8 cellular contexts compared by ENCODE assay signal in the genomic region with DNA sequence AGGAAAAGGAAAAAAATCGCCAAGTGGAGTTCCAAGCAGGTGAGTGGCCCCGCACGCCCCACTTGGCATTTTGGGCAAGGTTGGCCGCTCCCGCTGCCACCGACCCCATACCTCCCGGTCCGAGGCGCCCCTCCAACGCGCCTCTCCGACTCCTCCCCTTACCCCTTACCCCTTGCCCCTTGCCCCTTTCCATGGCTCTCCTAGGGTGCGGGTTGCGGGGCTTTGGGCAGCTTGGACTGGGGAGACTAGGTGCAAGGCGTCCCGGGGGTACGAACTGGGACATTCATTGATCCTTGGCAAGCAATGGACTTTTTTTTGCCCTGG. TPM values are rescaled to one million over a fixed set of nuclear protein-coding genes. Genes with fewer than 3 reads are reported as not detected.
DNase-seq lines count a peak whose midpoint lies in the region; ATAC-seq, FAIRE-seq and TF ChIP-seq lines count a peak whose summit lies in the region.

No MANE protein-coding gene starts in this region.

- H3K27ac Mint-ChIP-seq in chondrocyte (ENCODE audit: unreplicated experiment), result peak overlapping the region; percentile 90
- no peak overlapping the region for H3K27ac Mint-ChIP-seq in memory B cell

- peak overlapping the region; percentile 58 to 70 for H3K4me3 ChIP-seq in tibial artery

- H3K27me3 Mint-ChIP-seq in chondrocyte (ENCODE audit: low read depth) (no peaks in the 10 kb centered on the region), memory B cell (peaks cover 12% of the 10 kb centered on the region)

- H3K27me3 ChIP-seq in tibial artery, result no peaks in the 10 kb centered on the region

- H3K9me3 Mint-ChIP-seq in chondrocyte (ENCODE audit: low read depth), result no peaks in the 10 kb centered on the region
- no peaks in the 10 kb centered on the region for H3K9me3 Mint-ChIP-seq in memory B cell

- peaks cover 0 to 12% (median 3%) of the 10 kb centered on the region in 4 donors for H3K4me1 ChIP-seq in tibial artery

- no peak for FAIRE-seq in D721Med (lab: Jason Lieb, UNC)

- intact Hi-C loops in tibial artery (cut with DNase I; ENCODE audit: low total_unique reads), result loop anchor here (10.0 kb wide), 1 partner anchor 113 kb away; no protein-coding TSS in a partner anchor

- H3K4me1 Mint-ChIP-seq in chondrocyte (ENCODE audit: low read depth), result peaks cover 21% of the 10 kb centered on the region
- peaks cover 12% of the 10 kb centered on the region for H3K4me1 Mint-ChIP-seq in memory B cell

- H3K27ac ChIP-seq in tibial artery, result peak overlapping the region; percentile 97

- TF ChIP-seq CTCF in chondrocyte (IDR thresholded peaks at IDR 0.05) (no peak), tibial artery (IDR thresholded peaks at IDR 0.05) (no peak), D721Med (IDR thresholded peaks at IDR 0.05; ENCODE audit: insufficient read depth, missing control alignments) (no peak)

- ATAC-seq in memory B cell (ENCODE audit: low read depth), result no peak
- no peak for ATAC-seq in HG03354 (IDR thresholded peaks at IDR 0.05; ENCODE audit: poor library complexity, severe bottlenecking, unreplicated experiment)

- DNase-seq in activated CD8-positive, alpha-beta memory T cell treated with anti-CD3 and anti-CD28 coated beads, Interleukin-2, amount 50 U/mL, for 48 hours, result peak; percentile 49
- no peak for DNase-seq in activated CD8-positive, alpha-beta memory T cell treated with anti-CD3 and anti-CD28 coated beads, Interleukin-2, amount 50 U/mL, for 4 hours
- DNase-seq in chondrocyte (ENCODE audit: low spot score), result no peak
- no peak for DNase-seq in memory B cell (ENCODE audit: low spot score in 2 of 2)
- no peak for DNase-seq in tibial artery
- DNase-seq in NCI-H2171 treated with DMSO at 0.1 percent for 48 hours (lab: John Stamatoyannopoulos, UW), result no peak
- no peak for DNase-seq in D721Med (ENCODE audit: insufficient read length, low spot score)

- H3K9me3 ChIP-seq in tibial artery, result no peaks in the 10 kb centered on the region

- H3K36me3 Mint-ChIP-seq in chondrocyte (ENCODE audit: low read depth) (no peaks in the 10 kb centered on the region), memory B cell (no peaks in the 10 kb centered on the region)

- H3K4me3 Mint-ChIP-seq in chondrocyte (ENCODE audit: unreplicated experiment) (peak overlapping the region; percentile 82), memory B cell (peak overlapping the region; percentile 70)

- H3K36me3 ChIP-seq in tibial artery, result no peaks in the 10 kb centered on the region

RNA-seq across cellular contexts. Expression of gene SLC16A2, which starts 0.7 kb away (rescaled TPM):
- total RNA-seq in chondrocyte, result 17.7 to 23.1 TPM (median 18.3 TPM) in 3 replicates
